1 cellular context compared by ENCODE assay signal in genomic region chr16:12531937-12532336, GRCh38.
TF ChIP-seq lines count a peak whose summit lies in the region.

No MANE protein-coding gene starts in this region.

TF ChIP-seq in HepG2, 621 proteins besides CTCF, POLR2A, EP300 and RAD21 (continued from another document):
- TF ChIP-seq DZIP1 (CRISPR knock-in tag; IDR thresholded peaks at IDR 0.05) (no peak), CHCHD3 (CRISPR knock-in tag; IDR thresholded peaks at IDR 0.05) (no peak), ZNF432 (CRISPR knock-in tag; IDR thresholded peaks at IDR 0.05; ENCODE audit: borderline replicate concordance) (no peak), NCOA1 (CRISPR knock-in tag; IDR thresholded peaks at IDR 0.05) (no peak), ZNF263 (CRISPR knock-in tag; IDR thresholded peaks at IDR 0.05) (no peak), ZNF543 (CRISPR knock-in tag; IDR thresholded peaks at IDR 0.05) (no peak), NR2C2 (CRISPR knock-in tag; IDR thresholded peaks at IDR 0.05; ENCODE audit: borderline replicate concordance) (no peak), ZNF557 (CRISPR knock-in tag; IDR thresholded peaks at IDR 0.05) (no peak)
